Comparison of ENCODE assay signal across 11 cellular contexts in genomic region chr4:3461515-3462291, GRCh38. TPM values are rescaled to one million over a fixed set of nuclear protein-coding genes. Genes with fewer than 3 reads are reported as not detected.
DNase-seq lines count a peak whose midpoint lies in the region; ATAC-seq, FAIRE-seq and TF ChIP-seq lines count a peak whose summit lies in the region.
"Had no signal": no experiment of that assay in that cellular context is flagged by ENCODE, and none has a peak within 500 bp of the region (broad histone marks: within the 10 kb centered on the region; RNA-seq: fewer than 3 reads in every experiment).

No MANE protein-coding gene starts in this region.

- H3K27me3 Mint-ChIP-seq in Calu3 (ENCODE audit: unreplicated experiment) (no peaks in the 10 kb centered on the region), CD14-positive monocyte (ENCODE audit: low read depth in 3 of 3) (peaks cover 20 to 45% (median 37%) of the 10 kb centered on the region in 3 donors)

- BruUV-seq in Calu3 (replicated peaks; lab: Mats Ljungman, UMichigan) (no TSS peak), endothelial cell of umbilical vein (replicated peaks; lab: Mats Ljungman, UMichigan) (no TSS peak)

- no peaks in the 10 kb centered on the region for H3K9me3 ChIP-seq in endothelial cell of umbilical vein (replicated peaks; ENCODE audit: control insufficient read depth, insufficient read depth, low read length)
- peaks cover 2 to 11% of the 10 kb centered on the region in 2 donors for H3K9me3 ChIP-seq in neuronal stem cell (replicated peaks in 1 of 2; ENCODE audit: control insufficient read depth in 2 of 2, insufficient read depth in 1 of 2, low read depth in 1 of 2, low read length in 2 of 2)

- H3K4me2 ChIP-seq in endothelial cell of umbilical vein (ENCODE audit: insufficient read depth, low read length) (no peak overlapping the region), neuronal stem cell (ENCODE audit: insufficient read depth, low read length, poor library complexity, severe bottlenecking) (no peak overlapping the region)

- H3K4me1 Mint-ChIP-seq in Calu3 (ENCODE audit: low read depth, unreplicated experiment) (no peaks in the 10 kb centered on the region), CD14-positive monocyte (peaks cover 2% of the 10 kb centered on the region)

- H3K36me3 Mint-ChIP-seq in Calu3 (ENCODE audit: insufficient read depth, unreplicated experiment) (peaks cover 8% of the 10 kb centered on the region), CD14-positive monocyte (no peaks in the 10 kb centered on the region)

- H3K9ac ChIP-seq in endothelial cell of umbilical vein (replicated peaks; ENCODE audit: extremely low read depth, insufficient read depth, low read length) (no peak overlapping the region), neuronal stem cell (ENCODE audit: low read depth, low read length, poor library complexity) (no peak overlapping the region)

- ATAC-seq in HG03342 (IDR thresholded peaks at IDR 0.05; ENCODE audit: unreplicated experiment) (no peak), HG03025 (IDR thresholded peaks at IDR 0.05; ENCODE audit: low FRiP score, unreplicated experiment) (no peak)

- no peak overlapping the region for H3K4ac ChIP-seq in neuronal stem cell (ENCODE audit: low read length)

- CTCF ChIA-PET in Calu3 (lab: Charles Lee), result no interaction called here
- CTCF ChIA-PET in endothelial cell of umbilical vein (lab: Charles Lee), result interaction anchor here (1.2 to 1.9 kb wide), 3 partner anchors 8 to 19 kb away, joined by 4 to 8 read pairs (median 4); no protein-coding TSS in a partner anchor

- POLR2A ChIA-PET in endothelial cell of umbilical vein (lab: Charles Lee), result no interaction called here

- no peak overlapping the region for H3K27ac Mint-ChIP-seq in Calu3 (ENCODE audit: unreplicated experiment)
- no peak overlapping the region for H3K27ac Mint-ChIP-seq in CD14-positive monocyte

- H3K9me1 ChIP-seq in endothelial cell of umbilical vein (replicated peaks; ENCODE audit: control insufficient read depth, extremely low read depth, insufficient read depth, low read length), result no peaks in the 10 kb centered on the region

- H2BK15ac ChIP-seq in neuronal stem cell (ENCODE audit: low read length), result peak overlapping the region; percentile 85

- H3K36me3 ChIP-seq in endothelial cell of umbilical vein (ENCODE audit: control insufficient read depth in 2 of 2, extremely low read depth in 1 of 2, insufficient read depth in 2 of 2, low read length in 2 of 2), result no peaks in the 10 kb centered on the region
- no peaks in the 10 kb centered on the region for H3K36me3 ChIP-seq in neuronal stem cell (replicated peaks in 1 of 2; ENCODE audit: control insufficient read depth in 2 of 2, insufficient read depth in 2 of 2, low read length in 2 of 2)

- H2AFZ ChIP-seq in endothelial cell of umbilical vein (ENCODE audit: low read depth, low read length) (no peak overlapping the region), neuronal stem cell (ENCODE audit: low read length) (no peak overlapping the region)

- peak overlapping the region; percentile 70 for H2AK5ac ChIP-seq in neuronal stem cell (ENCODE audit: low read depth, low read length)

- H3K14ac ChIP-seq in neuronal stem cell (ENCODE audit: low read length), result peak overlapping the region; percentile 94

- no peak overlapping the region for H3K23ac ChIP-seq in neuronal stem cell (ENCODE audit: low read depth, low read length, poor library complexity)

- no peak for FAIRE-seq in endothelial cell of umbilical vein (lab: Jason Lieb, UNC)
- FAIRE-seq: D721Med had no signal

- no peak overlapping the region for H4K91ac ChIP-seq in neuronal stem cell (ENCODE audit: low read depth, low read length, poor library complexity)

- intact Hi-C loops in Calu3 (cut with micrococcal nuclease; ENCODE audit: unreplicated experiment), result no loop called here
- intact Hi-C loops in endothelial cell of umbilical vein (cut with micrococcal nuclease), result no loop called here
- intact Hi-C loops in CD14-positive monocyte (cut with micrococcal nuclease), result no loop called here

- H2BK120ac ChIP-seq in neuronal stem cell (ENCODE audit: low read depth, low read length), result peak overlapping the region; percentile 41

- no peak overlapping the region for H2BK5ac ChIP-seq in neuronal stem cell (ENCODE audit: low read length)

- WGBS in neuronal stem cell (ENCODE audit: extremely low coverage in 2 of 2, insufficient read length in 2 of 2, insufficient replicate concordance in 1 of 2), 2 donors, result no CpG with 5 or more reads among the region's 25 CpGs

- peak overlapping the region; percentile 57 for H3K18ac ChIP-seq in neuronal stem cell (ENCODE audit: low read length)

- peak; percentile 79 for DNase-seq in Calu3
- DNase-seq in NCI-H2107 (lab: John Stamatoyannopoulos, UW), result peak; percentile 51
- peak; percentile 12 for DNase-seq in endothelial cell of umbilical vein (ENCODE audit: low read depth, low spot score)
- DNase-seq in neuronal stem cell (ENCODE audit: low spot score), result no peak
- no peak for DNase-seq in activated gamma-delta T cell treated with Interleukin-2 at 50 U/mL for 16 hours
- DNase-seq in CD14-positive monocyte (ENCODE audit: low spot score), result no peak
- DNase-seq: activated CD4-positive, alpha-beta T cell treated with anti-CD3 and anti-CD28 coated beads for 4 hours; stimulated activated CD4-positive, alpha-beta T cell treated with anti-CD3 and anti-CD28 coated beads, Interleukin-1b, Interleukin-23, amount 100 ng/mL, for 48 hours had no signal

- H4K8ac ChIP-seq in neuronal stem cell (ENCODE audit: low read depth, low read length), result no peak overlapping the region

- H3K4me1 ChIP-seq in endothelial cell of umbilical vein (ENCODE audit: control insufficient read depth, extremely low read depth, insufficient read depth, low read length), result no peaks in the 10 kb centered on the region
- H3K4me1 ChIP-seq in neuronal stem cell (ENCODE audit: control insufficient read depth in 2 of 2, insufficient read depth in 1 of 2, low read depth in 1 of 2, low read length in 2 of 2), result peaks cover 7 to 33% of the 10 kb centered on the region in 2 donors

- H2BK12ac ChIP-seq in neuronal stem cell (ENCODE audit: low read length), result peak overlapping the region; percentile 90

- H3K4me3 ChIP-seq in endothelial cell of umbilical vein (replicated peaks in 1 of 3; ENCODE audit: insufficient read depth in 1 of 3, low read depth in 1 of 3, low read length in 3 of 3) (no peak overlapping the region), neuronal stem cell (ENCODE audit: low read length in 2 of 2) (no peak overlapping the region)

- H4K20me1 ChIP-seq in endothelial cell of umbilical vein (replicated peaks; ENCODE audit: control insufficient read depth, extremely low read depth, insufficient read depth, low read length), result no peaks in the 10 kb centered on the region

- H3K27ac ChIP-seq in endothelial cell of umbilical vein (ENCODE audit: insufficient read depth, low read depth, low read length) (no peak overlapping the region), neuronal stem cell (replicated peaks; ENCODE audit: low read length) (no peak overlapping the region)

- H3K79me2 ChIP-seq in endothelial cell of umbilical vein (ENCODE audit: control insufficient read depth, insufficient read depth, low read length), result no peaks in the 10 kb centered on the region

- TF ChIP-seq CTCF in Calu3 (IDR thresholded peaks at IDR 0.05; ENCODE audit: unreplicated experiment), result no peak
- TF ChIP-seq CTCF in endothelial cell of umbilical vein (IDR thresholded peaks at IDR 0.05; ENCODE audit: extremely low read depth in 1 of 2, insufficient read depth in 1 of 2, low read depth in 1 of 2, low read length in 2 of 2), result no peak
- no peak for TF ChIP-seq CTCF in CD14-positive monocyte (IDR thresholded peaks at IDR 0.05)

- no peaks in the 10 kb centered on the region for H3K79me1 ChIP-seq in neuronal stem cell (ENCODE audit: low read depth, low read length)

- TF ChIP-seq POLR2A in endothelial cell of umbilical vein (IDR thresholded peaks at IDR 0.05; ENCODE audit: low read depth, low read length), result no peak

- peaks cover 7 to 9% of the 10 kb centered on the region in 2 experiments for H3K27me3 ChIP-seq in endothelial cell of umbilical vein (ENCODE audit: control insufficient read depth in 2 of 2, insufficient read depth in 2 of 2, low read length in 2 of 2)
- H3K27me3 ChIP-seq in neuronal stem cell (ENCODE audit: control insufficient read depth in 3 of 3, insufficient read depth in 3 of 3, low read depth in 1 of 3, low read length in 3 of 3), result peaks cover 0 to 56% (median 14%) of the 10 kb centered on the region in 3 experiments

- dilution Hi-C loops in endothelial cell of umbilical vein (cut with MboI; ENCODE audit: extremely low pct_ligation_motif_present, low sequenced_read_pairs), result no loop called here

- H3K9me3 Mint-ChIP-seq in Calu3 (ENCODE audit: low read depth, unreplicated experiment) (no peaks in the 10 kb centered on the region), CD14-positive monocyte (peaks cover 0 to 8% (median 4%) of the 10 kb centered on the region in 7 donors)

- H3K4me3 Mint-ChIP-seq in Calu3 (ENCODE audit: low read depth, unreplicated experiment), result no peak overlapping the region
- peak overlapping the region in 1 of 2 donors; percentile 39 for H3K4me3 Mint-ChIP-seq in CD14-positive monocyte

RNA-seq across cellular contexts. Expression of gene DOK7, which starts 1.4 kb away (rescaled TPM):
- 2.7 and 3.3 TPM in 2 replicates for total RNA-seq in Calu3 (2022)
- total RNA-seq in endothelial cell of umbilical vein, result not detected in 2 replicates
- polyA plus RNA-seq in endothelial cell of umbilical vein, result not detected in 2 replicates
- polyA plus RNA-seq in endothelial cell of umbilical vein (2011; cell fraction: cytosol; rRNA removed), result not detected in 2 replicates
- polyA plus RNA-seq in endothelial cell of umbilical vein (2011; cell fraction: nucleus; rRNA removed), result 0.07 TPM in 1 of 2 replicates, not detected in the other
- polyA plus RNA-seq in endothelial cell of umbilical vein (2012), result not detected in 2 replicates
- polyA minus RNA-seq in endothelial cell of umbilical vein, result 0.19 TPM in 1 of 2 replicates, not detected in the other
- not detected for polyA minus RNA-seq in endothelial cell of umbilical vein (2011; cell fraction: cytosol; rRNA and poly(A)+ RNA removed)
- not detected in 2 replicates for polyA minus RNA-seq in endothelial cell of umbilical vein (2011; cell fraction: nucleus; rRNA and poly(A)+ RNA removed)
- polyA plus RNA-seq in neuronal stem cell (2013, experiment 1 of 2), result 0.14 TPM
- 0.11 TPM for polyA plus RNA-seq in neuronal stem cell (2013, experiment 2 of 2)
- polyA plus RNA-seq in CD14-positive monocyte, result not detected

RNA-seq across cellular contexts. Expression of gene HGFAC, which starts 19.9 kb away (rescaled TPM):
- not detected in 2 replicates for total RNA-seq in Calu3 (2022)
- 0.42 and 0.49 TPM in 2 replicates for total RNA-seq in endothelial cell of umbilical vein
- polyA plus RNA-seq in endothelial cell of umbilical vein, result 0.24 and 0.36 TPM in 2 replicates
- polyA plus RNA-seq in endothelial cell of umbilical vein (2011; cell fraction: cytosol; rRNA removed), result 0.07 TPM in 1 of 2 replicates, not detected in the other
- polyA plus RNA-seq in endothelial cell of umbilical vein (2011; cell fraction: nucleus; rRNA removed), result 2.2 and 2.6 TPM in 2 replicates
- 0.35 TPM in 1 of 2 replicates, not detected in the other for polyA plus RNA-seq in endothelial cell of umbilical vein (2012)
- polyA minus RNA-seq in endothelial cell of umbilical vein, result 0.56 TPM in 1 of 2 replicates, not detected in the other
- polyA minus RNA-seq in endothelial cell of umbilical vein (2011; cell fraction: cytosol; rRNA and poly(A)+ RNA removed), result not detected
- 0.43 and 0.63 TPM in 2 replicates for polyA minus RNA-seq in endothelial cell of umbilical vein (2011; cell fraction: nucleus; rRNA and poly(A)+ RNA removed)
- polyA plus RNA-seq in neuronal stem cell (2013, experiment 1 of 2), result 0.59 TPM
- 0.61 TPM for polyA plus RNA-seq in neuronal stem cell (2013, experiment 2 of 2)
- not detected for polyA plus RNA-seq in CD14-positive monocyte

Comparison
In these comparisons a context has a peak if more than half of its experiments do, and no peak if none do; other contexts are left out.
1. DNase-seq: peak in Calu3 (single experiment), NCI-H2107 (single experiment) and endothelial cell of umbilical vein (single experiment); none in neuronal stem cell (single experiment), activated gamma-delta T cell treated with Interleukin-2 at 50 U/mL for 16 hours (single experiment) and CD14-positive monocyte (single experiment).